In genomic region chr4:22587253-22587652, GRCh38 we compare ENCODE assay signal across 22 cellular contexts.
"Had no signal": no experiment of that assay in that cellular context is flagged by ENCODE, and none has a peak within 500 bp of the region (broad histone marks: within the 10 kb centered on the region; RNA-seq: fewer than 3 reads in every experiment).

No MANE protein-coding gene starts in this region.

- ATAC-seq: mucosa of descending colon; naive thymus-derived CD4-positive, alpha-beta T cell; natural killer cell treated with Interleukin-12 subunit alpha and Interleukin-12 subunit beta and Interleukin-15 and Interleukin-18, amount 100 ng/mL, for 72 hours; right lobe of liver had no signal

- DNase-seq: islet precursor cell; left ventricle myocardium inferior; mesendoderm; midbrain; mucosa of descending colon; naive thymus-derived CD4-positive, alpha-beta T cell; ovary; right lobe of liver; stimulated activated CD4-positive, alpha-beta T cell treated with anti-CD3 and anti-CD28 coated beads, Interleukin-12 subunit alpha, Interleukin-12 subunit beta, amount 100 ng/mL, for 4 hours; stimulated activated CD4-positive, alpha-beta T cell treated with anti-CD3 and anti-CD28 coated beads, Interleukin-15, amount 100 ng/mL, for 24 hours; stimulated activated CD4-positive, alpha-beta T cell treated with anti-CD3 and anti-CD28 coated beads, Interleukin-2, amount 100 ng/mL, for 24 hours; stimulated activated CD4-positive, alpha-beta T cell treated with anti-CD3 and anti-CD28 coated beads, Interleukin-4, amount 100 ng/mL, for 1 hour; stimulated activated naive B cell treated with anti-CD40 and anti-IgM and Interleukin-4, amounts not matched to agents 10 μg/mL and 1 μg/mL and 100 μg/mL, for 72 hours; substantia nigra; uterus had no signal

- H3K36me3 ChIP-seq: left ventricle myocardium inferior, ovary, right atrium auricular region, right lobe of liver, tibial nerve, uterus had no signal

- H3K4me1 Mint-ChIP-seq: stimulated activated naive B cell treated with anti-CD40 and anti-IgM and Interleukin-4, amounts not matched to agents 10 μg/mL and 1 μg/mL and 100 μg/mL, for 72 hours had no signal

- H3K4me1 ChIP-seq: left ventricle myocardium inferior, right atrium auricular region, right lobe of liver, tibial nerve, uterus had no signal

- H3K27me3 ChIP-seq: ovary, right atrium auricular region, right lobe of liver, tibial nerve, uterus had no signal

- H3K4me3 ChIP-seq: left ventricle myocardium inferior, lung, mucosa of descending colon, ovary, right atrium auricular region, right lobe of liver, tibial nerve, uterus had no signal

- H3K9me3 ChIP-seq: left ventricle myocardium inferior, mucosa of descending colon, ovary, right atrium auricular region, right lobe of liver, tibial nerve, uterus had no signal

- H3K27ac ChIP-seq: left ventricle myocardium inferior, ovary, right atrium auricular region, right lobe of liver, tibial nerve, uterus had no signal

- H3K4me3 Mint-ChIP-seq: naive thymus-derived CD4-positive, alpha-beta T cell; natural killer cell treated with Interleukin-12 subunit alpha and Interleukin-12 subunit beta and Interleukin-15 and Interleukin-18, amount 100 ng/mL, for 72 hours; stimulated activated naive B cell treated with anti-CD40 and anti-IgM and Interleukin-4, amounts not matched to agents 10 μg/mL and 1 μg/mL and 100 μg/mL, for 72 hours; stimulated activated naive CD8-positive, alpha-beta T cell treated with anti-CD3 and anti-CD28 coated beads, Interleukin-15, Interleukin-2, amounts not matched to agents 100 ng/mL and 50 ng/mL, for 24 hours; type B pancreatic cell had no signal

- H3K9me3 Mint-ChIP-seq: natural killer cell treated with Interleukin-12 subunit alpha and Interleukin-12 subunit beta and Interleukin-15 and Interleukin-18, amount 100 ng/mL, for 72 hours; stimulated activated naive B cell treated with anti-CD40 and anti-IgM and Interleukin-4, amounts not matched to agents 10 μg/mL and 1 μg/mL and 100 μg/mL, for 72 hours; stimulated activated naive CD8-positive, alpha-beta T cell treated with anti-CD3 and anti-CD28 coated beads, Interleukin-15, Interleukin-2, amounts not matched to agents 100 ng/mL and 50 ng/mL, for 24 hours; type B pancreatic cell had no signal

- H3K27me3 Mint-ChIP-seq: naive thymus-derived CD4-positive, alpha-beta T cell; stimulated activated naive B cell treated with anti-CD40 and anti-IgM and Interleukin-4, amounts not matched to agents 10 μg/mL and 1 μg/mL and 100 μg/mL, for 72 hours; stimulated activated naive CD8-positive, alpha-beta T cell treated with anti-CD3 and anti-CD28 coated beads, Interleukin-15, Interleukin-2, amounts not matched to agents 100 ng/mL and 50 ng/mL, for 24 hours; type B pancreatic cell had no signal

- H3K36me3 Mint-ChIP-seq: naive thymus-derived CD4-positive, alpha-beta T cell; natural killer cell treated with Interleukin-12 subunit alpha and Interleukin-12 subunit beta and Interleukin-15 and Interleukin-18, amount 100 ng/mL, for 72 hours; stimulated activated naive B cell treated with anti-CD40 and anti-IgM and Interleukin-4, amounts not matched to agents 10 μg/mL and 1 μg/mL and 100 μg/mL, for 72 hours; type B pancreatic cell had no signal

- H3K27ac Mint-ChIP-seq: naive thymus-derived CD4-positive, alpha-beta T cell; natural killer cell treated with Interleukin-12 subunit alpha and Interleukin-12 subunit beta and Interleukin-15 and Interleukin-18, amount 100 ng/mL, for 72 hours; progenitor cell of endocrine pancreas; stimulated activated naive B cell treated with anti-CD40 and anti-IgM and Interleukin-4, amounts not matched to agents 10 μg/mL and 1 μg/mL and 100 μg/mL, for 72 hours; stimulated activated naive CD8-positive, alpha-beta T cell treated with anti-CD3 and anti-CD28 coated beads, Interleukin-15, Interleukin-2, amounts not matched to agents 100 ng/mL and 50 ng/mL, for 24 hours; type B pancreatic cell had no signal
